Comparison of ENCODE assay signal across 15 cellular contexts in genomic region chr4:113444386-113444785, GRCh38.
DNase-seq lines count a peak whose midpoint lies in the region; ATAC-seq, FAIRE-seq and TF ChIP-seq lines count a peak whose summit lies in the region.
"Had no signal": no experiment of that assay in that cellular context is flagged by ENCODE, and none has a peak within 500 bp of the region (broad histone marks: within the 10 kb centered on the region; RNA-seq: fewer than 3 reads in every experiment).

No MANE protein-coding gene starts in this region.

- no peaks in the 10 kb centered on the region for H4K20me1 ChIP-seq in endothelial cell of umbilical vein (replicated peaks; ENCODE audit: control insufficient read depth, extremely low read depth, insufficient read depth, low read length)

- peaks cover 1% of the 10 kb centered on the region for H3K27me3 Mint-ChIP-seq in activated CD4-positive, alpha-beta T cell treated with anti-CD3 and anti-CD28 coated beads, Interleukin-2, amount 10 ng/mL, durations not matched to agents 24 days and 14 days

- no peak overlapping the region for H3K9ac ChIP-seq in endothelial cell of umbilical vein (replicated peaks; ENCODE audit: extremely low read depth, insufficient read depth, low read length)

- H3K9me1 ChIP-seq in endothelial cell of umbilical vein (replicated peaks; ENCODE audit: control insufficient read depth, extremely low read depth, insufficient read depth, low read length): no peaks in the 10 kb centered on the region

- FAIRE-seq in endothelial cell of umbilical vein (lab: Jason Lieb, UNC): no peak

- 2 to 9% methylated on average over 1 of the region's 1 CpG for WGBS in aorta, 2 donors

- TF ChIP-seq CTCF in endothelial cell of umbilical vein (IDR thresholded peaks at IDR 0.05; ENCODE audit: extremely low read depth in 1 of 2, insufficient read depth in 1 of 2, low read depth in 1 of 2, low read length in 2 of 2): no peak

- dilution Hi-C loops in endothelial cell of umbilical vein (cut with MboI; ENCODE audit: extremely low pct_ligation_motif_present, low sequenced_read_pairs): no loop called here

- H3K27ac Mint-ChIP-seq in activated naive CD4-positive, alpha-beta T cell treated with anti-CD3 and anti-CD28 coated beads, Interleukin-2, amount 50 U/mL, for 72 hours: peak overlapping the region; percentile 33 to 76
- H3K27ac Mint-ChIP-seq in activated CD4-positive, alpha-beta T cell treated with anti-CD3 and anti-CD28 coated beads, Interleukin-2, amount 10 ng/mL, durations not matched to agents 24 days and 14 days: no peak overlapping the region
- H3K27ac Mint-ChIP-seq: natural killer cell had no signal

- H3K27me3 ChIP-seq in endothelial cell of umbilical vein (ENCODE audit: control insufficient read depth in 2 of 2, insufficient read depth in 2 of 2, low read length in 2 of 2): no peaks in the 10 kb centered on the region
- no peaks in the 10 kb centered on the region for H3K27me3 ChIP-seq in aorta (ENCODE audit: control insufficient read depth in 1 of 2, insufficient read depth in 2 of 2, low read length in 1 of 2)
- H3K27me3 ChIP-seq: MG63 had no signal

- no peaks in the 10 kb centered on the region for H3K36me3 ChIP-seq in endothelial cell of umbilical vein (ENCODE audit: control insufficient read depth in 2 of 2, extremely low read depth in 1 of 2, insufficient read depth in 2 of 2, low read length in 2 of 2)
- no peaks in the 10 kb centered on the region for H3K36me3 ChIP-seq in aorta (ENCODE audit: control insufficient read depth in 1 of 2, insufficient read depth in 2 of 2, low read length in 1 of 2)
- H3K36me3 ChIP-seq: MG63, WERI-Rb-1 had no signal

- H3K4me3 Mint-ChIP-seq in activated CD4-positive, alpha-beta T cell treated with anti-CD3 and anti-CD28 coated beads, Interleukin-2, amount 10 ng/mL, durations not matched to agents 24 days and 14 days: no peak overlapping the region
- H3K4me3 Mint-ChIP-seq: natural killer cell had no signal

- peaks cover 0 to 6% of the 10 kb centered on the region in 2 donors for H3K36me3 Mint-ChIP-seq in activated naive CD4-positive, alpha-beta T cell treated with anti-CD3 and anti-CD28 coated beads, Interleukin-2, amount 50 U/mL, for 72 hours
- peaks cover 8% of the 10 kb centered on the region for H3K36me3 Mint-ChIP-seq in activated CD4-positive, alpha-beta T cell treated with anti-CD3 and anti-CD28 coated beads, Interleukin-2, amount 10 ng/mL, durations not matched to agents 24 days and 14 days (ENCODE audit: low read depth)
- H3K36me3 Mint-ChIP-seq: natural killer cell had no signal

- no peak for DNase-seq in activated naive CD4-positive, alpha-beta T cell treated with anti-CD3 and anti-CD28 coated beads, Interleukin-2, amount 50 U/mL, for 72 hours (ENCODE audit: low spot score in 2 of 2)
- no peak for DNase-seq in activated naive CD4-positive, alpha-beta T cell (lab: John Stamatoyannopoulos, UW)
- DNase-seq in endothelial cell of umbilical vein (ENCODE audit: low read depth, low spot score): peak; percentile 91
- peak; percentile 70 to 78 for DNase-seq in lung microvascular endothelial cell (ENCODE audit: low read depth in 2 of 2)
- DNase-seq in aorta: no peak
- DNase-seq in NCI-H146 treated with DMSO at 0.1 percent for 48 hours (lab: John Stamatoyannopoulos, UW; ENCODE audit: unreplicated experiment): no peak
- DNase-seq in activated CD4-positive, alpha-beta T cell treated with anti-CD3 and anti-CD28 coated beads, Interleukin-2, amount 10 ng/mL, durations not matched to agents 24 days and 14 days: no peak
- DNase-seq: 8988T; effector memory CD4-positive, alpha-beta T cell; natural killer cell; NCI-H345; RPMI8226; WERI-Rb-1 had no signal

- H3K27ac ChIP-seq in endothelial cell of umbilical vein (ENCODE audit: insufficient read depth, low read depth, low read length) (peak overlapping the region; percentile 48), aorta (ENCODE audit: low read depth in 1 of 2, low read length in 2 of 2) (peak overlapping the region; percentile 43 to 78)
- H3K27ac ChIP-seq: WERI-Rb-1 had no signal

- TF ChIP-seq POLR2A in endothelial cell of umbilical vein (IDR thresholded peaks at IDR 0.05; ENCODE audit: low read depth, low read length): no peak

- no peak overlapping the region for H3K4me3 ChIP-seq in endothelial cell of umbilical vein (replicated peaks in 1 of 3; ENCODE audit: insufficient read depth in 1 of 3, low read depth in 1 of 3, low read length in 3 of 3)
- no peak overlapping the region for H3K4me3 ChIP-seq in aorta (ENCODE audit: low read length in 2 of 2)
- H3K4me3 ChIP-seq: MG63 had no signal

- intact Hi-C loops in endothelial cell of umbilical vein (cut with micrococcal nuclease): loop anchor here (1.0 kb wide), 2 partner anchors 8 to 9 kb away; no protein-coding TSS in a partner anchor
- intact Hi-C loops in aorta (cut with DNase I): loop anchor here in 1 of 2 donors (2.0 kb wide), 2 partner anchors 24 to 48 kb away; no protein-coding TSS in a partner anchor
- intact Hi-C loops in activated CD4-positive, alpha-beta T cell treated with anti-CD3 and anti-CD28 coated beads, Interleukin-2, amount 10 ng/mL, durations not matched to agents 24 days and 14 days (cut with micrococcal nuclease): loop anchor here (10.0 kb wide), 1 partner anchor 50 kb away; no protein-coding TSS in a partner anchor

- CTCF ChIA-PET in endothelial cell of umbilical vein (lab: Charles Lee): interaction anchor here (0.6 to 2.5 kb wide), 5 partner anchors 9 to 104 kb away, joined by 3 to 8 read pairs (median 5); no protein-coding TSS in a partner anchor

- no TSS peak for BruUV-seq in endothelial cell of umbilical vein (replicated peaks; lab: Mats Ljungman, UMichigan)

- peak overlapping the region; percentile 42 for H2AFZ ChIP-seq in endothelial cell of umbilical vein (ENCODE audit: low read depth, low read length)

- H3K9me3 Mint-ChIP-seq in activated naive CD4-positive, alpha-beta T cell treated with anti-CD3 and anti-CD28 coated beads, Interleukin-2, amount 50 U/mL, for 72 hours: peaks cover 6% of the 10 kb centered on the region in 2 donors
- peaks cover 11% of the 10 kb centered on the region for H3K9me3 Mint-ChIP-seq in activated CD4-positive, alpha-beta T cell treated with anti-CD3 and anti-CD28 coated beads, Interleukin-2, amount 10 ng/mL, durations not matched to agents 24 days and 14 days
- H3K9me3 Mint-ChIP-seq: natural killer cell had no signal

- peaks cover 28% of the 10 kb centered on the region for H3K4me1 Mint-ChIP-seq in activated CD4-positive, alpha-beta T cell treated with anti-CD3 and anti-CD28 coated beads, Interleukin-2, amount 10 ng/mL, durations not matched to agents 24 days and 14 days

- H3K79me2 ChIP-seq in endothelial cell of umbilical vein (ENCODE audit: control insufficient read depth, insufficient read depth, low read length): no peaks in the 10 kb centered on the region

- H3K4me2 ChIP-seq in endothelial cell of umbilical vein (ENCODE audit: insufficient read depth, low read length): peak overlapping the region; percentile 60

- POLR2A ChIA-PET in endothelial cell of umbilical vein (lab: Charles Lee): interaction anchor here (1.0 kb wide), 1 partner anchor 23 kb away, joined by 4 read pairs; no protein-coding TSS in a partner anchor

- H3K9me3 ChIP-seq in endothelial cell of umbilical vein (replicated peaks; ENCODE audit: control insufficient read depth, insufficient read depth, low read length) (no peaks in the 10 kb centered on the region), aorta (ENCODE audit: control insufficient read depth, low read length) (peaks cover 3% of the 10 kb centered on the region)

- no peak for ATAC-seq in activated naive CD4-positive, alpha-beta T cell treated with anti-CD3 and anti-CD28 coated beads, Interleukin-2, amount 50 U/mL, for 72 hours
- ATAC-seq in aorta (ENCODE audit: low FRiP score) (peak; percentile 48), HG02588 (IDR thresholded peaks at IDR 0.05; ENCODE audit: unreplicated experiment) (no peak)
- ATAC-seq: natural killer cell had no signal

- H3K4me1 ChIP-seq in endothelial cell of umbilical vein (ENCODE audit: control insufficient read depth, extremely low read depth, insufficient read depth, low read length): peaks cover 22% of the 10 kb centered on the region
- H3K4me1 ChIP-seq in aorta (ENCODE audit: control insufficient read depth in 1 of 2, insufficient read depth in 2 of 2, low read length in 2 of 2): peaks cover 3 to 4% of the 10 kb centered on the region in 2 donors

TF ChIP-seq in endothelial cell of umbilical vein, 7 proteins besides CTCF, POLR2A, EP300 and RAD21:
- TF ChIP-seq FOS (IDR thresholded peaks at IDR 0.05; ENCODE audit: borderline replicate concordance, insufficient read depth, low read length) (peak; percentile 55), MYC (IDR thresholded peaks at IDR 0.05; ENCODE audit: low read depth, low read length) (no peak), JUN (IDR thresholded peaks at IDR 0.05; ENCODE audit: borderline replicate concordance, insufficient read depth, insufficient read length, low read depth) (peak; percentile 37), EZH2 (IDR thresholded peaks at IDR 0.05; ENCODE audit: borderline replicate concordance, low read depth, low read length, severe bottlenecking) (no peak)
- TF ChIP-seq, protein P1, sequence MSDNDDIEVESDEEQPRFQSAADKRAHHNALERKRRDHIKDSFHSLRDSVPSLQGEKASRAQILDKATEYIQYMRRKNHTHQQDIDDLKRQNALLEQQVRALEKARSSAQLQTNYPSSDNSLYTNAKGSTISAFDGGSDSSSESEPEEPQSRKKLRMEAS (IDR thresholded peaks at IDR 0.05; ENCODE audit: insufficient read depth, insufficient read length): no peak

Comparison
In these comparisons a context has a peak if more than half of its experiments do, and no peak if none do; other contexts are left out.
1. DNase-seq: peak in endothelial cell of umbilical vein (single experiment) and lung microvascular endothelial cell (2 of 2); none in activated naive CD4-positive, alpha-beta T cell treated with anti-CD3 and anti-CD28 coated beads, Interleukin-2, amount 50 U/mL, for 72 hours (0 of 2), activated naive CD4-positive, alpha-beta T cell (0 of 4), aorta (0 of 2), NCI-H146 treated with DMSO at 0.1 percent for 48 hours (single experiment) and activated CD4-positive, alpha-beta T cell treated with anti-CD3 and anti-CD28 coated beads, Interleukin-2, amount 10 ng/mL, durations not matched to agents 24 days and 14 days (single experiment).